Comparison of ENCODE assay signal across 10 cellular contexts in genomic region chr12:124829008-124829707, GRCh38.
DNase-seq lines count a peak whose midpoint lies in the region; ATAC-seq and TF ChIP-seq lines count a peak whose summit lies in the region.
"Had no signal": no experiment of that assay in that cellular context is flagged by ENCODE, and none has a peak within 500 bp of the region (broad histone marks: within the 10 kb centered on the region; RNA-seq: fewer than 3 reads in every experiment).

No MANE protein-coding gene starts in this region.

- peak; percentile 83 for ATAC-seq in SK-N-SH treated with all-trans-retinoic acid at 6 μM for 48 hours
- no peak for ATAC-seq in HG03342 (IDR thresholded peaks at IDR 0.05; ENCODE audit: unreplicated experiment)

- no peak for TF ChIP-seq CTCF in foreskin fibroblast (IDR thresholded peaks at IDR 0.05; ENCODE audit: low read depth, low read length)

- DNase-seq in HCEC 1CT = peak; percentile 96
- peak; percentile 95 to 96 for DNase-seq in foreskin fibroblast
- peak; percentile 21 for DNase-seq in smooth muscle cell of the brain vasculature (ENCODE audit: low read depth, low spot score)
- DNase-seq in NCI-H2107 (lab: John Stamatoyannopoulos, UW) = no peak
- DNase-seq in NCI-H2107 treated with DMSO at 0.1 percent for 48 hours (lab: John Stamatoyannopoulos, UW; ENCODE audit: unreplicated experiment) = no peak
- no peak for DNase-seq in NCI-H187 treated with DMSO at 0.1 percent for 48 hours (lab: John Stamatoyannopoulos, UW)
- DNase-seq: activated B cell treated with CpG ODN at 0.5 μM for 24 hours; effector CD8-positive, alpha-beta T cell had no signal

- no peak overlapping the region for H3K4me3 ChIP-seq in foreskin fibroblast (ENCODE audit: low read depth in 1 of 2, low read length in 2 of 2)

TF ChIP-seq in SK-N-SH treated with all-trans-retinoic acid at 6 μM for 48 hours, 23 proteins besides CTCF, POLR2A, EP300 and RAD21:
- TF ChIP-seq CSDC2 (CRISPR knock-in tag; IDR thresholded peaks at IDR 0.05) (no peak), ISL1 (CRISPR knock-in tag; IDR thresholded peaks at IDR 0.05) (0 out of 2 replicates have a peak, but pooled peaks have one; percentile 10)
TF ChIP-seq in SK-N-SH treated with all-trans-retinoic acid at 6 μM for 48 hours: peak in this region for 1.

Comparison
In these comparisons a context has a peak if more than half of its experiments do, and no peak if none do; other contexts are left out.
1. DNase-seq: peak in HCEC 1CT (single experiment), foreskin fibroblast (2 of 2) and smooth muscle cell of the brain vasculature (single experiment); none in NCI-H2107 (single experiment), NCI-H2107 treated with DMSO at 0.1 percent for 48 hours (single experiment) and NCI-H187 treated with DMSO at 0.1 percent for 48 hours (single experiment).